Comparison of ENCODE assay signal across 8 cellular contexts in the genomic region with DNA sequence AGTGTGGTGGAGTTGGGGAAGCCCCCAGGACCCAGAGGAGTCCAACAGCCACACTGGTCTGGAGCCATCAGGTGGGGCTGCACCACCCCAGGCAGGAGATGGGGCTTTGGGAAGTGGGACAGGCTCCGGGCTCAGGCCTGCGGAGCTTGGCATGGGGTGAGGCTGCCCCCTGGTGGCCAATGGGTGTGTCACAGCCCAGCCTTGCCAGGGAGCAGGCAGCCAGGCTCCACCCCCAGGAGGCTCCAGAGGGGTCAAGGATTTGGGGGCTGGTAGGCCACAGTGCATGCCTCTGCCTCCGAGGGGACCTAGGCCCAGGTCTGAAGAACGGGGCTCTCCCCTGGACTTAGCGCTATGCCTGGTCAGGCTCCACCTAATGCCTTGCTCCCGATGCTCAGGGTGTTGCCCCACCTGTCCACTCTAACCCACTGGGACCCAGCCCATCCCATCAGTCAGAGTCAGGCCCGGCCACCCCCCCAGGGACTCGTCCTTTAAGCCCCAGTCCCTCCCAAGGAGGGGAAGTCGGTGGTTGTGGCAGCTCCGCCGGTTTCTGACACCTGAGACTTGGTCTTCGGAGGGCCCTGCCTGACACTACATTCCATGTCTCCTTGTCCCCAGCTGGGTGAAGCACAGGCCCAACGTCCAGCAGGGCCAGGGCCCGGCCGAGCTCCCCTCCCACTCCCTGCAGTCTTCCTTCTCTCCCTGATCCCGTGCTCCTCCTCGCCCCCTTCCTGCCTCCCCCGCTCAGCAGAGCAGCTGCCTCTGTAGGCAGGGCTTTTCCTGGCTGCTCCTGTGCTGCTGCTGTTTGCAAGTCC. TPM values are rescaled to one million over a fixed set of nuclear protein-coding genes. Genes with fewer than 3 reads are reported as not detected.
DNase-seq lines count a peak whose midpoint lies in the region; ATAC-seq, FAIRE-seq and TF ChIP-seq lines count a peak whose summit lies in the region.

No MANE protein-coding gene starts in this region.

- no peak overlapping the region for H3K4me2 ChIP-seq in Loucy (ENCODE audit: low read depth, low read length, poor library complexity, severe bottlenecking)

- H3K4me3 ChIP-seq in Loucy (ENCODE audit: low read length, poor library complexity, severe bottlenecking) (no peak overlapping the region), bronchial epithelial cell (ENCODE audit: low read depth, low read length) (no peak overlapping the region)

- no peak for FAIRE-seq in bronchial epithelial cell (lab: Jason Lieb, UNC)

- no peak overlapping the region for H3K9ac ChIP-seq in Loucy (ENCODE audit: low read depth, low read length, poor library complexity, severe bottlenecking)

- ATAC-seq in GM21717 (IDR thresholded peaks at IDR 0.05; ENCODE audit: unreplicated experiment) = peak; percentile 60

- no peaks in the 10 kb centered on the region for H4K20me1 ChIP-seq in Loucy (ENCODE audit: insufficient read depth, low read length, poor library complexity, severe bottlenecking)

- H3K36me3 ChIP-seq in Loucy (ENCODE audit: insufficient read depth, low read length) (no peaks in the 10 kb centered on the region), bronchial epithelial cell (ENCODE audit: control insufficient read depth, insufficient read depth, low read length) (no peaks in the 10 kb centered on the region)

- no peaks in the 10 kb centered on the region for H3K79me2 ChIP-seq in Loucy (ENCODE audit: insufficient read depth, low read length)

- H3K4me1 ChIP-seq in Loucy (ENCODE audit: insufficient read depth, low read length, poor library complexity, severe bottlenecking) = peaks cover 4% of the 10 kb centered on the region

- H3K27me3 ChIP-seq in Loucy (ENCODE audit: insufficient read depth, low read length, poor library complexity, severe bottlenecking) (no peaks in the 10 kb centered on the region), bronchial epithelial cell (ENCODE audit: control insufficient read depth, insufficient read depth, low read length) (no peaks in the 10 kb centered on the region)

- H2AFZ ChIP-seq in Loucy (ENCODE audit: low read length) = peak overlapping the region; percentile 63

- H3F3A ChIP-seq in Loucy (ENCODE audit: low read depth) = no peaks in the 10 kb centered on the region

- peak; percentile 96 for TF ChIP-seq CTCF in Loucy (conservative IDR thresholded peaks at IDR 0.05; ENCODE audit: low read length)
- peak; percentile 99 for TF ChIP-seq CTCF in bronchial epithelial cell (IDR thresholded peaks at IDR 0.05; ENCODE audit: insufficient read depth, low read length, severe bottlenecking)

- no peaks in the 10 kb centered on the region for H3K9me3 ChIP-seq in Loucy (ENCODE audit: insufficient read depth, low read depth, low read length)

- DNase-seq in EL = peak; percentile 64
- DNase-seq in activated CD4-positive, CD25-positive, alpha-beta regulatory T cell (lab: John Stamatoyannopoulos, UW) = peak; percentile 61 to 77 (median 70)
- peak; percentile 37 for DNase-seq in bronchial epithelial cell (ENCODE audit: low read depth)
- DNase-seq in kidney glomerular epithelial cell (lab: John Stamatoyannopoulos, UW) = peak; percentile 45
- peak; percentile 81 to 82 for DNase-seq in stimulated activated CD4-positive, alpha-beta T cell treated with anti-CD3 and anti-CD28 coated beads, Interleukin-1b, Interleukin-23, amount 100 ng/mL, for 4 hours (ENCODE audit: low read depth in 2 of 2)
- no peak for DNase-seq in NCI-H526 treated with DMSO at 0.1 percent for 48 hours (lab: John Stamatoyannopoulos, UW)

- no peaks in the 10 kb centered on the region for H3K9me2 ChIP-seq in Loucy (replicated peaks; ENCODE audit: low read depth, low read length)

RNA-seq across cellular contexts. Expression of a gene that starts 11.3 kb away (rescaled TPM):
- total RNA-seq in bronchial epithelial cell = 25.5 and 36.0 TPM in 2 replicates
